In the genomic region with DNA sequence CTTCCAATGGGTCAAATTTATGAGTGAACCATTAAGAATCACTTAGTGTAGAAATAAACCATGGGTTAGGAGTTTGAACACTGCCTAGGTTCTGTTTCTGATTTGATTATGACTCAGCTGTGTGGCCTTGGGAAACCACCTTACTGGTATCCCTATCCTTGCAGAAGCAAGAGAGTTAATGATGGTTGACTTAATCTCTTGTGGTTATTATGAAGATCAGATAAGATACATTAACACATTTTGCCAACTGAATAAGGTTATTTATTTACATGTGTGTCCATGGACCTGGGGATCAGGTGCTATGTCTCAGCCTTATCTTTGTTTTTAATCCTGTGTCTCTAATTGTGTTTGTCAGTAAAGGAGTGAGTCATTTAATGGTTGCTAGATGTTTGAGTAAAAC, we compare ENCODE assay signal across 1 cellular context.
TF ChIP-seq lines count a peak whose summit lies in the region.

No MANE protein-coding gene starts in this region.

TF ChIP-seq in K562, 482 proteins besides CTCF, POLR2A, EP300 and RAD21 (continued from another document):
- TF ChIP-seq, protein P1, sequence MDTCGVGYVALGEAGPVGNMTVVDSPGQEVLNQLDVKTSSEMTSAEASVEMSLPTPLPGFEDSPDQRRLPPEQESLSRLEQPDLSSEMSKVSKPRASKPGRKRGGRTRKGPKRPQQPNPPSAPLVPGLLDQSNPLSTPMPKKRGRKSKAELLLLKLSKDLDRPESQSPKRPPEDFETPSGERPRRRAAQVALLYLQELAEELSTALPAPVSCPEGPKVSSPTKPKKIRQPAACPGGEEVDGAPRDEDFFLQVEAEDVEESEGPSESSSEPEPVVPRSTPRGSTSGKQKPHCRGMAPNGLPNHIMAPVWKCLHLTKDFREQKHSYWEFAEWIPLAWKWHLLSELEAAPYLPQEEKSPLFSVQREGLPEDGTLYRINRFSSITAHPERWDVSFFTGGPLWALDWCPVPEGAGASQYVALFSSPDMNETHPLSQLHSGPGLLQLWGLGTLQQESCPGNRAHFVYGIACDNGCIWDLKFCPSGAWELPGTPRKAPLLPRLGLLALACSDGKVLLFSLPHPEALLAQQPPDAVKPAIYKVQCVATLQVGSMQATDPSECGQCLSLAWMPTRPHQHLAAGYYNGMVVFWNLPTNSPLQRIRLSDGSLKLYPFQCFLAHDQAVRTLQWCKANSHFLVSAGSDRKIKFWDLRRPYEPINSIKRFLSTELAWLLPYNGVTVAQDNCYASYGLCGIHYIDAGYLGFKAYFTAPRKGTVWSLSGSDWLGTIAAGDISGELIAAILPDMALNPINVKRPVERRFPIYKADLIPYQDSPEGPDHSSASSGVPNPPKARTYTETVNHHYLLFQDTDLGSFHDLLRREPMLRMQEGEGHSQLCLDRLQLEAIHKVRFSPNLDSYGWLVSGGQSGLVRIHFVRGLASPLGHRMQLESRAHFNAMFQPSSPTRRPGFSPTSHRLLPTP (IDR thresholded peaks at IDR 0.05; ENCODE audit: borderline replicate concordance, extremely low read depth, insufficient read length), result no peak
- TF ChIP-seq FOSL1 (tag; conservative IDR thresholded peaks at IDR 0.05) (peak; percentile 55), BRCA1 (IDR thresholded peaks at IDR 0.05) (no peak), BRCA1 (CRISPR knock-in tag; IDR thresholded peaks at IDR 0.05) (no peak), ZNF165 (CRISPR knock-in tag; IDR thresholded peaks at IDR 0.05; ENCODE audit: borderline replicate concordance) (no peak), MEF2A (IDR thresholded peaks at IDR 0.05; ENCODE audit: control insufficient read depth, low read depth, low read length) (no peak), FOXJ2 (tag; IDR thresholded peaks at IDR 0.05) (peak; percentile 88), SMARCA4 (IDR thresholded peaks at IDR 0.05) (no peak), ZNF146 (CRISPR knock-in tag; IDR thresholded peaks at IDR 0.05; ENCODE audit: unreplicated experiment) (no peak)
- TF ChIP-seq, protein P2, sequence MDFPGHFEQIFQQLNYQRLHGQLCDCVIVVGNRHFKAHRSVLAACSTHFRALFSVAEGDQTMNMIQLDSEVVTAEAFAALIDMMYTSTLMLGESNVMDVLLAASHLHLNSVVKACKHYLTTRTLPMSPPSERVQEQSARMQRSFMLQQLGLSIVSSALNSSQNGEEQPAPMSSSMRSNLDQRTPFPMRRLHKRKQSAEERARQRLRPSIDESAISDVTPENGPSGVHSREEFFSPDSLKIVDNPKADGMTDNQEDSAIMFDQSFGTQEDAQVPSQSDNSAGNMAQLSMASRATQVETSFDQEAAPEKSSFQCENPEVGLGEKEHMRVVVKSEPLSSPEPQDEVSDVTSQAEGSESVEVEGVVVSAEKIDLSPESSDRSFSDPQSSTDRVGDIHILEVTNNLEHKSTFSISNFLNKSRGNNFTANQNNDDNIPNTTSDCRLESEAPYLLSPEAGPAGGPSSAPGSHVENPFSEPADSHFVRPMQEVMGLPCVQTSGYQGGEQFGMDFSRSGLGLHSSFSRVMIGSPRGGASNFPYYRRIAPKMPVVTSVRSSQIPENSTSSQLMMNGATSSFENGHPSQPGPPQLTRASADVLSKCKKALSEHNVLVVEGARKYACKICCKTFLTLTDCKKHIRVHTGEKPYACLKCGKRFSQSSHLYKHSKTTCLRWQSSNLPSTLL (IDR thresholded peaks at IDR 0.05), result no peak
